Comparison of ENCODE assay signal across 8 cellular contexts in genomic region chr19:17512574-17512939, GRCh38. TPM values are rescaled to one million over a fixed set of nuclear protein-coding genes. Genes with fewer than 3 reads are reported as not detected.
DNase-seq lines count a peak whose midpoint lies in the region; ATAC-seq, FAIRE-seq and TF ChIP-seq lines count a peak whose summit lies in the region.

No MANE protein-coding gene starts in this region.

- FAIRE-seq in bronchial epithelial cell (lab: Jason Lieb, UNC) = no peak

- TF ChIP-seq CTCF in AG09309 (IDR thresholded peaks at IDR 0.05; ENCODE audit: control insufficient read depth, insufficient read depth, low read depth, low read length, missing control alignments) (no peak), bronchial epithelial cell (IDR thresholded peaks at IDR 0.05; ENCODE audit: insufficient read depth, low read length, severe bottlenecking) (no peak)

- H3K4me1 ChIP-seq in HUES6 (ENCODE audit: control insufficient read depth, insufficient read depth, low read length) (peaks cover 6% of the 10 kb centered on the region), mucosa of stomach (ENCODE audit: control insufficient read depth, insufficient read depth, low read length) (peaks cover 8% of the 10 kb centered on the region), aorta (ENCODE audit: control insufficient read depth in 1 of 2, insufficient read depth in 2 of 2, low read length in 2 of 2) (no peaks in the 10 kb centered on the region)

- H3K9me3 ChIP-seq in HUES6 (ENCODE audit: control insufficient read depth, insufficient read depth, low read depth, low read length) (peaks cover 6% of the 10 kb centered on the region), mucosa of stomach (ENCODE audit: control insufficient read depth, low read length) (no peaks in the 10 kb centered on the region), aorta (ENCODE audit: control insufficient read depth, low read length) (peaks cover 1% of the 10 kb centered on the region)

- H3K9ac ChIP-seq in HUES6 (ENCODE audit: low read length) = peak overlapping the region; percentile 92
- peak overlapping the region; percentile 95 for H3K9ac ChIP-seq in mucosa of stomach (ENCODE audit: low read length)

- H3K27me3 ChIP-seq in HUES6 (ENCODE audit: control insufficient read depth, insufficient read depth, low read length) (no peaks in the 10 kb centered on the region), bronchial epithelial cell (ENCODE audit: control insufficient read depth, insufficient read depth, low read length) (no peaks in the 10 kb centered on the region), mucosa of stomach (ENCODE audit: control insufficient read depth, insufficient read depth, low read length) (no peaks in the 10 kb centered on the region), aorta (ENCODE audit: control insufficient read depth in 1 of 2, insufficient read depth in 2 of 2, low read length in 1 of 2) (no peaks in the 10 kb centered on the region)

- no peak overlapping the region for H3K27ac ChIP-seq in HUES6 (ENCODE audit: low read depth, low read length)
- H3K27ac ChIP-seq in aorta (ENCODE audit: low read depth in 1 of 2, low read length in 2 of 2) = no peak overlapping the region

- 48 to 60% methylated on average over 9 of the region's 9 CpGs for WGBS in aorta, 2 donors

- H3K36me3 ChIP-seq in HUES6 (ENCODE audit: control insufficient read depth, insufficient read depth, low read length) (peaks cover 16% of the 10 kb centered on the region), bronchial epithelial cell (ENCODE audit: control insufficient read depth, insufficient read depth, low read length) (peaks cover 8% of the 10 kb centered on the region), mucosa of stomach (ENCODE audit: control insufficient read depth, insufficient read depth, low read length) (peaks cover 7% of the 10 kb centered on the region), aorta (ENCODE audit: control insufficient read depth in 1 of 2, insufficient read depth in 2 of 2, low read length in 1 of 2) (peaks cover 0 to 6% of the 10 kb centered on the region in 2 donors)

- intact Hi-C loops in aorta (cut with DNase I) = loop anchor here (5.0 kb wide), 2 partner anchors 35 to 40 kb away; partner anchors contain the start of gene SLC27A1 (in 1 of the 2)

- DNase-seq in AG09309 (ENCODE audit: low read depth) (no peak), bronchial epithelial cell (ENCODE audit: low read depth) (no peak), aorta (no peak)

- H3K4me3 ChIP-seq in AG09309 (ENCODE audit: control insufficient read depth, low read depth, low read length) (peak overlapping the region; percentile 97), HUES6 (ENCODE audit: low read depth, low read length) (peak overlapping the region; percentile 86), bronchial epithelial cell (ENCODE audit: low read depth, low read length) (peak overlapping the region; percentile 98), mucosa of stomach (ENCODE audit: low read length) (peak overlapping the region; percentile 58), aorta (ENCODE audit: low read length in 2 of 2) (peak overlapping the region in 1 of 2 donors; percentile 61)

- ATAC-seq in HG02623 (IDR thresholded peaks at IDR 0.05; ENCODE audit: unreplicated experiment) (no peak), HG02678 (IDR thresholded peaks at IDR 0.05; ENCODE audit: unreplicated experiment) (no peak), aorta (ENCODE audit: low FRiP score) (no peak), HG02973 (IDR thresholded peaks at IDR 0.05; ENCODE audit: unreplicated experiment) (no peak)

RNA-seq across cellular contexts. Expression of gene PGLS, which starts 1.1 kb away (rescaled TPM):
- total RNA-seq in bronchial epithelial cell (41.1 and 67.2 TPM in 2 replicates), aorta (10 to 100 TPM; 38.0 to 50.6 TPM)
- polyA plus RNA-seq in aorta = 10 to 100 TPM; 31.7 to 90.6 TPM

RNA-seq across cellular contexts. Expression of gene SLC27A1, which starts 42.2 kb away (rescaled TPM):
- total RNA-seq in bronchial epithelial cell = 5.9 and 7.9 TPM in 2 replicates
- 10 to 100 TPM; 12.0 to 22.2 TPM for total RNA-seq in aorta
- 10 to 100 TPM in 1 of 2 donors, 1 to 10 TPM in 1; 6.8 to 37.8 TPM for polyA plus RNA-seq in aorta

RNA-seq across cellular contexts. Expression of gene COLGALT1, which starts 42.9 kb away (rescaled TPM):
- 74.2 and 75.1 TPM in 2 replicates for total RNA-seq in bronchial epithelial cell
- total RNA-seq in aorta = 10 to 100 TPM; 67.1 to 91.2 TPM
- 10 to 100 TPM; 26.3 to 45.6 TPM for polyA plus RNA-seq in aorta

RNA-seq across cellular contexts. Expression of gene NXNL1, which starts 51.8 kb away (rescaled TPM):
- total RNA-seq in bronchial epithelial cell (not detected in 2 replicates), aorta (not detected)
- polyA plus RNA-seq in aorta = not detected
